Comparison of ENCODE assay signal across 16 cellular contexts in genomic region chr1:23383547-23384311, GRCh38. TPM values are rescaled to one million over a fixed set of nuclear protein-coding genes. Genes with fewer than 3 reads are reported as not detected.
DNase-seq lines count a peak whose midpoint lies in the region; ATAC-seq and TF ChIP-seq lines count a peak whose summit lies in the region.
"Had no signal": no experiment of that assay in that cellular context is flagged by ENCODE, and none has a peak within 500 bp of the region (broad histone marks: within the 10 kb centered on the region; RNA-seq: fewer than 3 reads in every experiment).

No MANE protein-coding gene starts in this region.

- H3K27me3 ChIP-seq in endodermal cell (ENCODE audit: control insufficient read depth, insufficient read depth, low read length, poor library complexity, severe bottlenecking) (no peaks in the 10 kb centered on the region), suprapubic skin (no peaks in the 10 kb centered on the region)

- POLR2A ChIA-PET in RWPE1 (lab: Yijun Ruan, JAX; ENCODE audit: low non-redundant PET): no interaction called here

- no peaks in the 10 kb centered on the region for H3K9me3 ChIP-seq in endodermal cell (ENCODE audit: control insufficient read depth, low read length)
- H3K9me3 ChIP-seq in suprapubic skin: no peaks in the 10 kb centered on the region
- H3K9me3 ChIP-seq: psoas muscle had no signal

- no peak overlapping the region for H3K27ac Mint-ChIP-seq in endodermal cell
- H3K27ac Mint-ChIP-seq: B cell, naive B cell had no signal

- no peak for TF ChIP-seq POLR2A in suprapubic skin (IDR thresholded peaks at IDR 0.05)

- no peak overlapping the region for H3K9ac ChIP-seq in endodermal cell (ENCODE audit: extremely low read depth, low read length, poor library complexity, severe bottlenecking)

- CTCF ChIA-PET in RWPE1 (lab: Yijun Ruan, JAX): no interaction called here

- 88 to 90% methylated on average over 7 to 8 of the region's 8 CpGs for WGBS in endodermal cell (ENCODE audit: insufficient coverage in 1 of 2, insufficient read length in 1 of 2), 2 experiments
- whole genome bisulfite sequencing in suprapubic skin: 35% methylated on average over 8 of the region's 8 CpGs

- H3K36me3 Mint-ChIP-seq in endodermal cell (ENCODE audit: low read depth): peaks cover 6% of the 10 kb centered on the region
- H3K36me3 Mint-ChIP-seq: naive B cell had no signal

- peaks cover 7% of the 10 kb centered on the region for H3K4me1 Mint-ChIP-seq in endodermal cell
- H3K4me1 Mint-ChIP-seq: activated naive CD4-positive, alpha-beta T cell treated with anti-CD3 and anti-CD28 coated beads, Interleukin-2, amount 10 ng/mL, durations not matched to agents 7 days and 5 days had no signal

- H3K27me3 Mint-ChIP-seq in endodermal cell (ENCODE audit: insufficient read depth): peaks cover 84% of the 10 kb centered on the region
- H3K27me3 Mint-ChIP-seq: activated naive CD4-positive, alpha-beta T cell treated with anti-CD3 and anti-CD28 coated beads, Interleukin-2, amount 10 ng/mL, durations not matched to agents 7 days and 5 days had no signal

- peak; percentile 11 for ATAC-seq in left lobe of liver
- no peak for ATAC-seq in GM19351 (IDR thresholded peaks at IDR 0.05; ENCODE audit: unreplicated experiment)
- no peak for ATAC-seq in GM21447 (IDR thresholded peaks at IDR 0.05; ENCODE audit: unreplicated experiment)

- H3K4me1 ChIP-seq in endodermal cell (ENCODE audit: control insufficient read depth, insufficient read depth, low read length): peaks cover 3% of the 10 kb centered on the region
- H3K4me1 ChIP-seq in suprapubic skin: peaks cover 26% of the 10 kb centered on the region

- peak overlapping the region; percentile 80 for H3K27ac ChIP-seq in RWPE1
- H3K27ac ChIP-seq in endodermal cell (ENCODE audit: low read depth, low read length): no peak overlapping the region
- H3K27ac ChIP-seq in suprapubic skin: peak overlapping the region; percentile 71
- H3K27ac ChIP-seq: psoas muscle had no signal

- no peak for TF ChIP-seq EP300 in suprapubic skin (IDR thresholded peaks at IDR 0.05)

- H3K4me3 Mint-ChIP-seq in endodermal cell: no peak overlapping the region
- H3K4me3 Mint-ChIP-seq: activated naive CD4-positive, alpha-beta T cell treated with anti-CD3 and anti-CD28 coated beads, Interleukin-2, amount 10 ng/mL, durations not matched to agents 7 days and 5 days; B cell; naive B cell had no signal

- H3K4me3 ChIP-seq in endodermal cell (ENCODE audit: low read length) (no peak overlapping the region), suprapubic skin (no peak overlapping the region)
- H3K4me3 ChIP-seq: psoas muscle had no signal

- TF ChIP-seq CTCF in RWPE1 (conservative IDR thresholded peaks at IDR 0.05; ENCODE audit: low read depth) (no peak), endodermal cell (conservative IDR thresholded peaks at IDR 0.05) (no peak), suprapubic skin (IDR thresholded peaks at IDR 0.05) (no peak)

- H3K36me3 ChIP-seq in endodermal cell (ENCODE audit: control insufficient read depth, insufficient read depth, low read length): no peaks in the 10 kb centered on the region
- H3K36me3 ChIP-seq in suprapubic skin: peaks cover 21% of the 10 kb centered on the region

- peaks cover 4% of the 10 kb centered on the region for H3K9me3 Mint-ChIP-seq in endodermal cell
- H3K9me3 Mint-ChIP-seq: activated naive CD4-positive, alpha-beta T cell treated with anti-CD3 and anti-CD28 coated beads, Interleukin-2, amount 10 ng/mL, durations not matched to agents 7 days and 5 days; naive B cell had no signal

- DNase-seq in RWPE1 (ENCODE audit: low spot score) (no peak), endodermal cell (peak; percentile 38), left lobe of liver (ENCODE audit: low spot score) (no peak), suprapubic skin (ENCODE audit: low spot score in 2 of 2) (no peak), SIG-M5 treated with dmso at 0.1 percent for 504 hours (lab: John Stamatoyannopoulos, UW; ENCODE audit: unreplicated experiment) (no peak)
- DNase-seq: activated CD4-positive, alpha-beta T cell treated with anti-CD3 and anti-CD28 coated beads for 48 hours; activated naive CD4-positive, alpha-beta T cell treated with anti-CD3 and anti-CD28 coated beads, Interleukin-2, amount 10 ng/mL, durations not matched to agents 7 days and 5 days; DMS 273 treated with DMSO at 0.1 percent for 48 hours; HCEC 1CT; naive B cell; NCI-H2029; NCI-H510A treated with DMSO at 0.1 percent for 48 hours; psoas muscle had no signal

RNA-seq across cellular contexts. Expression of gene ZNF436, which starts 14.1 kb away (rescaled TPM):
- total RNA-seq in endodermal cell: 10 to 100 TPM in 1 of 2 donors, 1 to 10 TPM in 1; 8.9 to 10.3 TPM
- 10.1 TPM for polyA plus RNA-seq in endodermal cell (2013, experiment 1 of 2)
- polyA plus RNA-seq in endodermal cell (2013, experiment 2 of 2): 9.5 TPM
- 3.7 TPM for total RNA-seq in left lobe of liver
- 10 to 100 TPM; 21.1 to 38.2 (median 30.3) TPM for total RNA-seq in suprapubic skin

RNA-seq across cellular contexts. Expression of gene HNRNPR, which starts 39.6 kb away (rescaled TPM):
- total RNA-seq in endodermal cell (100 to 1,000 TPM; 187 to 210 TPM), left lobe of liver (32.2 TPM), suprapubic skin (10 to 100 TPM; 60.9 to 85.3 (median 66.0) TPM)
- polyA plus RNA-seq in endodermal cell (2013, experiment 1 of 2): 247 TPM
- polyA plus RNA-seq in endodermal cell (2013, experiment 2 of 2): 229 TPM

RNA-seq across cellular contexts. Expression of gene TCEA3, which starts 40.8 kb away (rescaled TPM):
- total RNA-seq in endodermal cell (1 to 10 TPM; 4.0 to 4.7 TPM), left lobe of liver (70.9 TPM), suprapubic skin (10 to 100 TPM; 34.1 to 93.1 (median 43.2) TPM)
- polyA plus RNA-seq in endodermal cell (2013, experiment 1 of 2): 2.4 TPM
- polyA plus RNA-seq in endodermal cell (2013, experiment 2 of 2): 2.2 TPM
- total RNA-seq: B cell had no signal

Comparison
In these comparisons a context has a peak if more than half of its experiments do, and no peak if none do; other contexts are left out.
1. RNA of gene TCEA3, which starts 40.8 kb away (total RNA-seq): 70.9 TPM in left lobe of liver (single experiment) and 34.1 to 93.1 TPM in suprapubic skin; 4.0 to 4.7 TPM in endodermal cell; every median in the first group is over 4 times any median in the second.